Comparison of ENCODE assay signal across 34 cellular contexts in genomic region chr15:46452297-46452820, GRCh38.
"Had no signal": no experiment of that assay in that cellular context is flagged by ENCODE, and none has a peak within 500 bp of the region (broad histone marks: within the 10 kb centered on the region; RNA-seq: fewer than 3 reads in every experiment).

No MANE protein-coding gene starts in this region.

- H3K4me2 ChIP-seq: KMS-11 had no signal

- H3K9ac ChIP-seq: KMS-11 had no signal

- H3K27me3 ChIP-seq: MG63 had no signal

- H3K4me3 ChIP-seq: MG63 had no signal

- DNase-seq: Karpas-422, Kasumi-1, MG63, MM.1S, MV-4-11, NCI-H1048, NCI-H1092, NCI-H1092 treated with DMSO at 0.1 percent for 48 hours, NCI-H1105, NCI-H1105 treated with DMSO at 0.1 percent for 48 hours, NCI-H1417, NCI-H1417 treated with DMSO at 0.1 percent for 48 hours, NCI-H1436, NCI-H1436 treated with DMSO at 0.1 percent for 48 hours, NCI-H146, NCI-H1694, NCI-H1694 treated with DMSO at 0.1 percent for 48 hours, NCI-H187, NCI-H187 treated with DMSO at 0.1 percent for 48 hours, NCI-H1930, NCI-H2029, NCI-H2029 treated with DMSO at 0.1 percent for 48 hours, NCI-H2081, NCI-H2081 treated with DMSO at 0.1 percent for 48 hours, NCI-H2107, NCI-H2171, NCI-H2171 treated with DMSO at 0.1 percent for 48 hours, NCI-H2227 treated with DMSO at 0.1 percent for 48 hours, NCI-H226, NCI-H345, NCI-H446, NCI-H446 treated with DMSO at 0.1 percent for 48 hours, NCI-H510A had no signal

- H3K36me3 ChIP-seq: MG63 had no signal

- H3K9me3 ChIP-seq: MG63 had no signal

- H3K27ac ChIP-seq: KMS-11 had no signal
